ENCODE assay signal across 23 cellular contexts in genomic region chr6:7229376-7230326, GRCh38.
"Had no signal": no experiment of that assay in that cellular context is flagged by ENCODE, and none has a peak within 500 bp of the region (broad histone marks: within the 10 kb centered on the region; RNA-seq: fewer than 3 reads in every experiment).

No MANE protein-coding gene starts in this region.

- ATAC-seq: body of pancreas; effector memory CD8-positive, alpha-beta T cell; stimulated activated effector memory CD8-positive, alpha-beta T cell treated with anti-CD3 and anti-CD28 coated beads, Interleukin-12 subunit alpha, Interleukin-12 subunit beta, amount 100 ng/mL, for 72 hours; WTC11 had no signal

- H3K27ac ChIP-seq: body of pancreas, colonic mucosa, dorsolateral prefrontal cortex, esophagus muscularis mucosa, testis had no signal

- H3K4me3 Mint-ChIP-seq: activated naive CD4-positive, alpha-beta T cell treated with anti-CD3 and anti-CD28 coated beads, Interleukin-2, amount 50 U/mL, for 24 hours; effector memory CD8-positive, alpha-beta T cell; naive B cell; stimulated activated effector memory CD8-positive, alpha-beta T cell treated with anti-CD3 and anti-CD28 coated beads, Interleukin-12 subunit alpha, Interleukin-12 subunit beta, amount 100 ng/mL, for 72 hours; WTC11 had no signal

- H3K27me3 Mint-ChIP-seq: activated naive CD4-positive, alpha-beta T cell treated with anti-CD3 and anti-CD28 coated beads, Interleukin-2, amount 50 U/mL, for 24 hours; effector memory CD8-positive, alpha-beta T cell; naive B cell; progenitor cell of endocrine pancreas had no signal

- H3K27me3 ChIP-seq: body of pancreas, colonic mucosa, dorsolateral prefrontal cortex, esophagus muscularis mucosa, testis had no signal

- DNase-seq: activated gamma-delta T cell treated with Interleukin-2 at 50 U/mL for 16 hours; activated T-cell treated with anti-CD3 and anti-CD28 coated beads, Interleukin-2, amount 50 U/mL, for 1 hour; anterior cingulate cortex; body of pancreas; caudate nucleus; colonic mucosa; dorsolateral prefrontal cortex; effector memory CD8-positive, alpha-beta T cell; glutamatergic neuron; hippocampal formation; kidney glomerular epithelial cell; mesendoderm; naive B cell; stimulated activated CD4-positive, alpha-beta T cell treated with anti-CD3 and anti-CD28 coated beads, Interleukin-2, amount 100 ng/mL, for 24 hours; T-helper 1 cell; T-helper 9 cell; testis; trophoblast cell had no signal

- H3K4me1 ChIP-seq: colonic mucosa had no signal

- H3K9me3 Mint-ChIP-seq: activated naive CD4-positive, alpha-beta T cell treated with anti-CD3 and anti-CD28 coated beads, Interleukin-2, amount 50 U/mL, for 24 hours; effector memory CD8-positive, alpha-beta T cell; naive B cell; stimulated activated effector memory CD8-positive, alpha-beta T cell treated with anti-CD3 and anti-CD28 coated beads, Interleukin-12 subunit alpha, Interleukin-12 subunit beta, amount 100 ng/mL, for 72 hours; WTC11 had no signal

- H3K27ac Mint-ChIP-seq: activated naive CD4-positive, alpha-beta T cell treated with anti-CD3 and anti-CD28 coated beads, Interleukin-2, amount 50 U/mL, for 24 hours; effector memory CD8-positive, alpha-beta T cell; progenitor cell of endocrine pancreas; stimulated activated effector memory CD8-positive, alpha-beta T cell treated with anti-CD3 and anti-CD28 coated beads, Interleukin-12 subunit alpha, Interleukin-12 subunit beta, amount 100 ng/mL, for 72 hours; WTC11 had no signal

- H3K9me3 ChIP-seq: body of pancreas, colonic mucosa, esophagus muscularis mucosa, testis had no signal

- H3K4me3 ChIP-seq: body of pancreas, colonic mucosa, dorsolateral prefrontal cortex, esophagus muscularis mucosa had no signal
